ENCODE assay signal across 17 cellular contexts in genomic region chr6:154512214-154512613, GRCh38. TPM values are rescaled to one million over a fixed set of nuclear protein-coding genes. Genes with fewer than 3 reads are reported as not detected.
DNase-seq lines count a peak whose midpoint lies in the region; ATAC-seq and TF ChIP-seq lines count a peak whose summit lies in the region.
"Had no signal": no experiment of that assay in that cellular context is flagged by ENCODE, and none has a peak within 500 bp of the region (broad histone marks: within the 10 kb centered on the region; RNA-seq: fewer than 3 reads in every experiment).

No MANE protein-coding gene starts in this region.

- peak overlapping the region; percentile 93; the same call in 1 of the 2 replicates for H3K27ac ChIP-seq in 22Rv1
- H3K27ac ChIP-seq in PC-9, result no peak overlapping the region
- peak overlapping the region in 3 of 4 donors; percentile 95 to 98 (median 96) for H3K27ac ChIP-seq in gastroesophageal sphincter
- peak overlapping the region; percentile 89 to 92 for H3K27ac ChIP-seq in prostate gland
- peak overlapping the region in 1 of 2 donors; percentile 98 for H3K27ac ChIP-seq in right atrium auricular region
- H3K27ac ChIP-seq: neutrophil had no signal

- H3K36me3 ChIP-seq in PC-9 (ENCODE audit: low read depth) (no peaks in the 10 kb centered on the region), gastroesophageal sphincter (no peaks in the 10 kb centered on the region), prostate gland (no peaks in the 10 kb centered on the region), right atrium auricular region (no peaks in the 10 kb centered on the region)
- H3K36me3 ChIP-seq: heart left ventricle, neutrophil had no signal

- H3K9me3 ChIP-seq in PC-9 (ENCODE audit: insufficient read depth, low read depth) (no peaks in the 10 kb centered on the region), gastroesophageal sphincter (no peaks in the 10 kb centered on the region), prostate gland (no peaks in the 10 kb centered on the region), right atrium auricular region (no peaks in the 10 kb centered on the region)
- H3K9me3 ChIP-seq: heart left ventricle, neutrophil had no signal

- 0 out of 2 replicates have a peak overlapping the region, but pooled peaks have one; percentile 42 for H3K4me2 ChIP-seq in PC-9

- no peak overlapping the region for H2AFZ ChIP-seq in PC-9

- no peaks in the 10 kb centered on the region for H3K9me2 ChIP-seq in PC-9 (ENCODE audit: insufficient read depth)

- POLR2A ChIA-PET in PC-9 (lab: Charles Lee; ENCODE audit: unreplicated experiment), result no interaction called here

- BruUV-seq in PC-9 (replicated peaks; lab: Mats Ljungman, UMichigan), result no TSS peak

- H3K4me3 ChIP-seq in PC-9 (no peak overlapping the region), gastroesophageal sphincter (no peak overlapping the region), prostate gland (no peak overlapping the region), right atrium auricular region (no peak overlapping the region)
- H3K4me3 ChIP-seq: heart left ventricle had no signal

- TF ChIP-seq CTCF in 22Rv1 (IDR thresholded peaks at IDR 0.05), result no peak
- TF ChIP-seq CTCF in PC-9 (conservative IDR thresholded peaks at IDR 0.05), result no peak
- TF ChIP-seq CTCF in gastroesophageal sphincter (IDR thresholded peaks at IDR 0.05), result no peak
- no peak for TF ChIP-seq CTCF in prostate gland (IDR thresholded peaks at IDR 0.05)
- TF ChIP-seq CTCF in right atrium auricular region (IDR thresholded peaks at IDR 0.05), result no peak

- H3K4me1 ChIP-seq in PC-9 (replicated peaks; ENCODE audit: insufficient read depth), result peaks cover 23% of the 10 kb centered on the region
- H3K4me1 ChIP-seq in gastroesophageal sphincter, result peaks cover 0 to 31% (median 3%) of the 10 kb centered on the region in 3 donors
- no peaks in the 10 kb centered on the region for H3K4me1 ChIP-seq in prostate gland (replicated peaks)
- peaks cover 0 to 39% of the 10 kb centered on the region in 2 donors for H3K4me1 ChIP-seq in right atrium auricular region

- intact Hi-C loops in PC-9 (cut with micrococcal nuclease; ENCODE audit: unreplicated experiment), result loop anchor here (10.0 kb wide), 1 partner anchor 127 kb away; no protein-coding TSS in a partner anchor
- intact Hi-C loops in prostate gland (cut with DNase I), result no loop called here

- ATAC-seq in gastroesophageal sphincter, result no peak
- ATAC-seq: activated CD4-positive, CD25-positive, alpha-beta regulatory T cell treated with anti-CD3 and anti-CD28 coated beads, Interleukin-2, amount 50 U/mL, for 24 hours; heart left ventricle; T-cell had no signal

- no peaks in the 10 kb centered on the region for H4K20me1 ChIP-seq in PC-9 (ENCODE audit: insufficient read depth)

- TF ChIP-seq POLR2A in gastroesophageal sphincter (IDR thresholded peaks at IDR 0.05) (no peak), prostate gland (IDR thresholded peaks at IDR 0.05) (no peak)

- no peaks in the 10 kb centered on the region for H3K79me2 ChIP-seq in PC-9 (ENCODE audit: low read depth)

- CTCF ChIA-PET in PC-9 (lab: Charles Lee), result no interaction called here

- no peak for DNase-seq in PC-9
- DNase-seq in prostate gland (ENCODE audit: low spot score), result no peak
- DNase-seq in anterior cingulate cortex (lab: John Stamatoyannopoulos, UW), result no peak
- DNase-seq in T1000 (lab: John Stamatoyannopoulos, UW), result no peak
- no peak for DNase-seq in NCI-H1930 (lab: John Stamatoyannopoulos, UW)
- no peak for DNase-seq in right atrium auricular region (ENCODE audit: low spot score)
- DNase-seq: ACHN; activated effector memory CD4-positive, alpha-beta T cell treated with anti-CD3 and anti-CD28 coated beads, Interleukin-2, amount 50 U/mL, for 16 hours; amniotic stem cell; heart left ventricle; NCI-H1048; NCI-H2107; T-cell had no signal

- WGBS in gastroesophageal sphincter (ENCODE audit: low coverage in 1 of 2), 2 donors, result 90 to 92% methylated on average over 1 of the region's 1 CpG
- WGBS in prostate gland, result 80% methylated on average over 1 of the region's 1 CpG

- H3F3A ChIP-seq in PC-9 (ENCODE audit: insufficient read depth, low read depth), result peaks cover 15% of the 10 kb centered on the region; the same call in 1 of the 2 replicates

- TF ChIP-seq EP300 in gastroesophageal sphincter (IDR thresholded peaks at IDR 0.05), result no peak

- no peaks in the 10 kb centered on the region for H3K27me3 ChIP-seq in PC-9 (ENCODE audit: insufficient read depth, low read depth)
- H3K27me3 ChIP-seq in gastroesophageal sphincter, result no peaks in the 10 kb centered on the region
- no peaks in the 10 kb centered on the region for H3K27me3 ChIP-seq in prostate gland (replicated peaks; ENCODE audit: insufficient read depth)
- no peaks in the 10 kb centered on the region for H3K27me3 ChIP-seq in right atrium auricular region

RNA-seq across cellular contexts. Expression of gene CNKSR3, which starts 1.7 kb away (rescaled TPM):
- total RNA-seq in PC-9 (2021) (3.4 and 4.7 TPM in 2 replicates), gastroesophageal sphincter (10 to 100 TPM; 12.9 to 28.9 (median 16.0) TPM), prostate gland (10 to 100 TPM in 1 of 2 donors, 1 to 10 TPM in 1; 8.7 to 23.5 TPM), right atrium auricular region (10 to 100 TPM; 11.5 to 16.8 TPM)
